In the genomic region with DNA sequence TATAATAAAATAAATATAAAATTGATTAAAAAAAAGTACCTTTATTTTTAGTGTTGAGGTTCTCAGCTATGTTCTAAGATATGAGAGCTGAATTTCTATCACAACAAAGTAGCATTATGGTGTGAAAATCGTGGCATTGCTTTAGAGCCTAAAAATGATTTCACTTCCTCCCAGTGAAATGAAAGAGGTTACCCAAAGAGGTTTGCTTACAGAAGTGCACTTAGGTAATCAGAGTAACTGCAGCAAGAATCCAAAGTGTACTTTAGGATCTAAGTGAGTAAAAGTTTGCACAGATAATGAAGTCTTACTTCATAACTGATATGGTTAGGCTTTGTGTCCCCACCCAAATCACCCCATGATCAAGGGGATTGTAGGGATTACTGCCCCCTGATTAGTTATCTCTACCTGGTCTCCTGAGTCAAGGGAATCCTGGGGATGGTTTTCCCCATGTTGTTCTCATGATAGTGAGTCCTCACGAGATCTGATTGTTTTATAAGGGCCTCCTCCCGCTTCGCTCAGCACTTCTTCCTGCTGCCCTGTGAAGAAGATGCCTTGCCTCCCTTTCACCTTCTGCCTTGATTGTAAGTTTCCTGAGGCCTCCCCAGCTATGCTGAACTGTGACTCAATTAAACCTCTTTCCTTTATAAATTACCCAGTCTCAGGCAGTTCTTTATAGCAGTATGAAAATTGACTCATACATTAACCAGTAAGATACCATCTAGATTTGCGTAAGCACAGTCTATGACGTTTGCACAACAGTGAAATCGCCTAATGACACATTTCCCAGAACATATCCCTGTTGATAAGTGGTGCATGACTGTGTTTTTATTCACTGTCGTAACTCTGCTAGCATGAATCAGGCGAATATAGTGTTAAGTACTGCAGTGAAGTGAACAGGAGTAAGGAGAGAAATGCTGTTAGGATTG, we compare ENCODE assay signal across 11 cellular contexts. TPM values are rescaled to one million over a fixed set of nuclear protein-coding genes. Genes with fewer than 3 reads are reported as not detected.
DNase-seq lines count a peak whose midpoint lies in the region; ATAC-seq, FAIRE-seq and TF ChIP-seq lines count a peak whose summit lies in the region.
"Had no signal": no experiment of that assay in that cellular context is flagged by ENCODE, and none has a peak within 500 bp of the region (broad histone marks: within the 10 kb centered on the region; RNA-seq: fewer than 3 reads in every experiment).

No MANE protein-coding gene starts in this region.

- POLR2A ChIA-PET in GM12878 (lab: Charles Lee): no interaction called here

- SMC1A ChIA-PET in GM12878 (lab: Charles Lee; ENCODE audit: uncharacterized antibody, unreplicated experiment): interaction anchor here (1.2 to 1.6 kb wide), 4 partner anchors 18 to 240 kb away, joined by 3 to 4 read pairs (median 3); no protein-coding TSS in a partner anchor

- TF ChIP-seq RAD21 in GM12878 (IDR thresholded peaks at IDR 0.05; ENCODE audit: insufficient read depth, low read depth, low read length): no peak

- no peak overlapping the region for H3K27ac Mint-ChIP-seq in effector memory CD8-positive, alpha-beta T cell
- H3K27ac Mint-ChIP-seq: IgD-negative memory B cell had no signal

- no peak overlapping the region for H3K4me3 ChIP-seq in GM12878
- H3K4me3 ChIP-seq: body of pancreas had no signal

- CTCF ChIA-PET in GM12878 (lab: Yijun Ruan, JAX): no interaction called here

- RAD21 ChIA-PET in GM12878 (lab: Charles Lee; ENCODE audit: unreplicated experiment): no interaction called here

- H3K9me3 ChIP-seq in GM12878 (replicated peaks; ENCODE audit: control insufficient read depth, insufficient read depth, low read length): no peaks in the 10 kb centered on the region; the same call in 2 of the 3 replicates
- H3K9me3 ChIP-seq: body of pancreas had no signal

- H3K27me3 Mint-ChIP-seq in effector memory CD8-positive, alpha-beta T cell: no peaks in the 10 kb centered on the region
- H3K27me3 Mint-ChIP-seq: IgD-negative memory B cell had no signal

- in situ Hi-C loops in GM12878 (cut with MboI): no loop called here

- WGBS in GM12878 (ENCODE audit: insufficient coverage, insufficient replicate concordance, low lambda C conversion rate, missing lambda C conversion rate): 81% methylated on average over 9 of the region's 9 CpGs

- no peaks in the 10 kb centered on the region for H3K27me3 ChIP-seq in GM12878 (replicated peaks in 1 of 2; ENCODE audit: control insufficient read depth in 2 of 2, insufficient read depth in 2 of 2, low read length in 1 of 2)
- H3K27me3 ChIP-seq: body of pancreas had no signal

- no peak for TF ChIP-seq POLR2A in GM12878 (IDR thresholded peaks at IDR 0.05; ENCODE audit: low read depth, low read length)

- H3K9me3 Mint-ChIP-seq in effector memory CD8-positive, alpha-beta T cell: peaks cover 0 to under 1% of the 10 kb centered on the region in 2 donors
- H3K9me3 Mint-ChIP-seq: IgD-negative memory B cell had no signal

- H3K4me1 ChIP-seq in GM12878 (ENCODE audit: control insufficient read depth, insufficient read depth, low read length): no peaks in the 10 kb centered on the region
- H3K4me1 ChIP-seq: body of pancreas had no signal

- H4K20me1 ChIP-seq in GM12878 (ENCODE audit: control insufficient read depth, insufficient read depth): no peaks in the 10 kb centered on the region

- FAIRE-seq in GM12878 (lab: Jason Lieb, UNC): no peak

- no TSS peak for BruUV-seq in GM12878 (replicated peaks; lab: Mats Ljungman, UMichigan)

- peaks cover 0 to 6% of the 10 kb centered on the region in 2 experiments; a peak in 3 of 4 replicates for H3K36me3 ChIP-seq in GM12878 (ENCODE audit: control insufficient read depth in 2 of 2, insufficient read depth in 2 of 2, low read length in 1 of 2)

- TF ChIP-seq CTCF in GM12878 (IDR thresholded peaks at IDR 0.05 in 2 of 3, conservative IDR thresholded peaks at IDR 0.05 in 1 of 3; ENCODE audit: control insufficient read depth in 2 of 3, extremely low read depth in 1 of 3, insufficient read depth in 1 of 3, low read depth in 3 of 3, low read length in 3 of 3): no peak

- no peaks in the 10 kb centered on the region for H3K4me1 Mint-ChIP-seq in effector memory CD8-positive, alpha-beta T cell (ENCODE audit: low read depth in 2 of 2)
- H3K4me1 Mint-ChIP-seq: IgD-negative memory B cell had no signal

- H3K4me2 ChIP-seq in GM12878 (ENCODE audit: control insufficient read depth, insufficient read depth): no peak overlapping the region

- no peak overlapping the region for H2AFZ ChIP-seq in GM12878 (ENCODE audit: control insufficient read depth, low read depth, low read length)

- ATAC-seq in activated CD4-positive, CD25-positive, alpha-beta regulatory T cell treated with anti-CD3 and anti-CD28 coated beads, Interleukin-2, amount 50 U/mL, for 24 hours: peak; percentile 96 to 98
- peak; percentile 55 for ATAC-seq in GM12878
- no peak for ATAC-seq in HG03039 (IDR thresholded peaks at IDR 0.05; ENCODE audit: unreplicated experiment)
- no peak for ATAC-seq in GM21528 (IDR thresholded peaks at IDR 0.05; ENCODE audit: low FRiP score, unreplicated experiment)
- ATAC-seq in effector memory CD8-positive, alpha-beta T cell (replicated peaks): no peak
- ATAC-seq: body of pancreas had no signal

- no peak for TF ChIP-seq EP300 in GM12878 (IDR thresholded peaks at IDR 0.05; ENCODE audit: borderline replicate concordance in 1 of 2, control insufficient read depth in 1 of 2, low read depth in 2 of 2, low read length in 2 of 2)

- H3K9ac ChIP-seq in GM12878 (ENCODE audit: control insufficient read depth, insufficient read depth, low read length): no peak overlapping the region

- no peaks in the 10 kb centered on the region for H3K79me2 ChIP-seq in GM12878 (ENCODE audit: control insufficient read depth, insufficient read depth, low read length)

- intact Hi-C loops in GM12878 (cut with micrococcal nuclease; ENCODE audit: unreplicated experiment): no loop called here

- H3K36me3 Mint-ChIP-seq in effector memory CD8-positive, alpha-beta T cell (ENCODE audit: insufficient read depth): no peaks in the 10 kb centered on the region

- DNase-seq in activated CD4-positive, CD25-positive, alpha-beta regulatory T cell treated with anti-CD3 and anti-CD28 coated beads, Interleukin-2, amount 50 U/mL, for 72 hours: no peak
- peak; percentile 73 for DNase-seq in HT1080 (ENCODE audit: low read depth)
- peak; percentile 17 for DNase-seq in GM12878 (ENCODE audit: low read depth, low spot score)
- DNase-seq in non-pigmented ciliary epithelial cell (ENCODE audit: low read depth): peak; percentile 37
- no peak for DNase-seq in effector memory CD8-positive, alpha-beta T cell
- DNase-seq: body of pancreas, SW 1271 had no signal

- H3K27ac ChIP-seq in GM12878 (ENCODE audit: control insufficient read depth, insufficient read depth): no peak overlapping the region
- H3K27ac ChIP-seq: body of pancreas had no signal

- no peak overlapping the region for H3K4me3 Mint-ChIP-seq in effector memory CD8-positive, alpha-beta T cell
- H3K4me3 Mint-ChIP-seq: IgD-negative memory B cell had no signal

TF ChIP-seq in GM12878, 131 proteins besides CTCF, POLR2A, EP300 and RAD21:
- TF ChIP-seq SPI1 (IDR thresholded peaks at IDR 0.05; ENCODE audit: borderline replicate concordance, insufficient read depth, low read depth, low read length): peak; percentile 66; the same call in 1 of the 2 replicates
- TF ChIP-seq, protein P1, sequence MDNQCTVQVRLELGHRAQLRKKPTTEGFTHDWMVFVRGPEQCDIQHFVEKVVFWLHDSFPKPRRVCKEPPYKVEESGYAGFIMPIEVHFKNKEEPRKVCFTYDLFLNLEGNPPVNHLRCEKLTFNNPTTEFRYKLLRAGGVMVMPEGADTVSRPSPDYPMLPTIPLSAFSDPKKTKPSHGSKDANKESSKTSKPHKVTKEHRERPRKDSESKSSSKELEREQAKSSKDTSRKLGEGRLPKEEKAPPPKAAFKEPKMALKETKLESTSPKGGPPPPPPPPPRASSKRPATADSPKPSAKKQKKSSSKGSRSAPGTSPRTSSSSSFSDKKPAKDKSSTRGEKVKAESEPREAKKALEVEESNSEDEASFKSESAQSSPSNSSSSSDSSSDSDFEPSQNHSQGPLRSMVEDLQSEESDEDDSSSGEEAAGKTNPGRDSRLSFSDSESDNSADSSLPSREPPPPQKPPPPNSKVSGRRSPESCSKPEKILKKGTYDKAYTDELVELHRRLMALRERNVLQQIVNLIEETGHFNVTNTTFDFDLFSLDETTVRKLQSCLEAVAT (IDR thresholded peaks at IDR 0.05): no peak
- no peak for TF ChIP-seq BCL11A (IDR thresholded peaks at IDR 0.05; ENCODE audit: low read depth, low read length)

RNA-seq across cellular contexts. Expression of a gene that starts 40.3 kb away (rescaled TPM):
- 0.13 and 0.27 TPM in 2 replicates for total RNA-seq in HT1080 (2014; rRNA removed; shearing (Covaris generic))
- polyA plus RNA-seq in HT1080 (2015; cell fraction: cytosol; rRNA removed): 0.40 and 0.43 TPM in 2 replicates
- polyA plus RNA-seq in HT1080 (2015; cell fraction: nucleus; rRNA removed): 0.37 and 0.59 TPM in 2 replicates
- 21.8 and 23.5 TPM in 2 replicates for total RNA-seq in GM12878 (2013; cell fraction: nucleolus; rRNA removed)
- 1.3 and 1.4 TPM in 2 replicates for total RNA-seq in GM12878 (2014; rRNA removed)
- total RNA-seq in GM12878 (2014; rRNA removed; fragmentation: Illumina TruSeq; extraction: Trizol): 1.5 and 2.3 TPM in 2 replicates
- total RNA-seq in GM12878 (2021): 0.53 and 0.74 TPM in 2 replicates
- not detected for polyA plus RNA-seq in GM12878 (2011; ENCODE audit: low read depth)
- polyA plus RNA-seq in GM12878 (2011; rRNA removed): 0.35 and 0.88 TPM in 2 replicates
- 0.07 and 0.12 TPM in 2 replicates for polyA plus RNA-seq in GM12878 (2011; cell fraction: cytosol; rRNA removed)
- polyA plus RNA-seq in GM12878 (2011; cell fraction: nucleus; rRNA removed): 0.57 and 0.64 TPM in 2 replicates
- 0.66 and 0.95 TPM in 2 replicates for polyA plus RNA-seq in GM12878 (2012)
- 0.79 TPM in 1 of 2 replicates, not detected in the other for polyA plus RNA-seq in GM12878 (2014; fragmentation: Illumina TruSeq; extraction: Trizol)
- 1 to 10 TPM in 1 of 2 experiments, under 1 TPM in 1; 0.88 to 1.2 TPM for polyA plus RNA-seq in GM12878 (2014; fragmentation: Nextera tagmentation; extraction: Ambion mirVana)
- polyA plus RNA-seq in GM12878 (2014; rRNA removed): 0.61 and 0.84 TPM in 2 replicates
- polyA plus RNA-seq in GM12878 (2016; fragmentation: Nextera tagmentation; extraction: Ambion mirVana): 1 to 10 TPM in 1 of 2 experiments, under 1 TPM in 1; 0.76 to 1.2 TPM
- 3.7 and 4.3 TPM in 2 replicates for polyA minus RNA-seq in GM12878 (2011; rRNA and poly(A)+ RNA removed)
- polyA minus RNA-seq in GM12878 (2011; cell fraction: cytosol; rRNA and poly(A)+ RNA removed): not detected in 2 replicates
- polyA minus RNA-seq in GM12878 (2011; cell fraction: nucleus; rRNA and poly(A)+ RNA removed): 4.6 and 5.2 TPM in 2 replicates
- polyA plus RNA-seq: IgD-negative memory B cell had no signal

Comparison
In these comparisons a context has a peak if more than half of its experiments do, and no peak if none do; other contexts are left out.
1. ATAC-seq: peak in activated CD4-positive, CD25-positive, alpha-beta regulatory T cell treated with anti-CD3 and anti-CD28 coated beads, Interleukin-2, amount 50 U/mL, for 24 hours (2 of 2) and GM12878 (single experiment); none in HG03039 (single experiment), GM21528 (single experiment) and effector memory CD8-positive, alpha-beta T cell (single experiment).
2. DNase-seq: peak in HT1080 (single experiment), GM12878 (single experiment) and non-pigmented ciliary epithelial cell (single experiment); none in activated CD4-positive, CD25-positive, alpha-beta regulatory T cell treated with anti-CD3 and anti-CD28 coated beads, Interleukin-2, amount 50 U/mL, for 72 hours (single experiment) and effector memory CD8-positive, alpha-beta T cell (0 of 3).